Comparison of ENCODE assay signal across 16 cellular contexts in genomic region chr13:99218126-99218525, GRCh38. TPM values are rescaled to one million over a fixed set of nuclear protein-coding genes. Genes with fewer than 3 reads are reported as not detected.
DNase-seq lines count a peak whose midpoint lies in the region; ATAC-seq and TF ChIP-seq lines count a peak whose summit lies in the region.
"Had no signal": no experiment of that assay in that cellular context is flagged by ENCODE, and none has a peak within 500 bp of the region (broad histone marks: within the 10 kb centered on the region; RNA-seq: fewer than 3 reads in every experiment).

No MANE protein-coding gene starts in this region.

- ATAC-seq in naive thymus-derived CD4-positive, alpha-beta T cell = no peak

- no peaks in the 10 kb centered on the region for H3K9me3 ChIP-seq in naive thymus-derived CD4-positive, alpha-beta T cell (ENCODE audit: control insufficient read depth in 2 of 3, low read length in 3 of 3)
- H3K9me3 ChIP-seq: adrenal gland, HAP-1, SK-N-SH had no signal

- CTCF ChIA-PET in naive thymus-derived CD4-positive, alpha-beta T cell (lab: Charles Lee) = interaction anchor here (0.7 to 2.4 kb wide), 6 partner anchors 13 to 189 kb away, joined by 4 to 16 read pairs (median 8); partner anchors contain the start of genes GPR18 and UBAC2

- H3K27ac ChIP-seq in naive thymus-derived CD4-positive, alpha-beta T cell (ENCODE audit: low read depth, low read length) = peak overlapping the region; percentile 85
- H3K27ac ChIP-seq: adrenal gland, C4-2B had no signal

- peaks cover 76% of the 10 kb centered on the region for H3K4me1 Mint-ChIP-seq in CD14-positive monocyte
- H3K4me1 Mint-ChIP-seq in HFFc6 (ENCODE audit: low read depth) = peaks cover 23% of the 10 kb centered on the region
- H3K4me1 Mint-ChIP-seq in brain = peaks cover 34% of the 10 kb centered on the region
- H3K4me1 Mint-ChIP-seq in naive thymus-derived CD4-positive, alpha-beta T cell = peaks cover 55 to 93% (median 82%) of the 10 kb centered on the region in 7 donors

- H3K36me3 ChIP-seq in naive thymus-derived CD4-positive, alpha-beta T cell (ENCODE audit: control insufficient read depth in 2 of 3, insufficient read depth in 3 of 3, low read length in 3 of 3) = no peaks in the 10 kb centered on the region
- H3K36me3 ChIP-seq: adrenal gland, HAP-1 had no signal

- peaks cover 18 to 23% of the 10 kb centered on the region in 2 donors for H3K36me3 Mint-ChIP-seq in CD14-positive monocyte
- peaks cover 8% of the 10 kb centered on the region; the same call in 1 of the 2 replicates for H3K36me3 Mint-ChIP-seq in HFFc6 (ENCODE audit: low read depth)
- H3K36me3 Mint-ChIP-seq in brain = peaks cover 57% of the 10 kb centered on the region
- H3K36me3 Mint-ChIP-seq in naive thymus-derived CD4-positive, alpha-beta T cell = peaks cover 0 to 34% (median 13%) of the 10 kb centered on the region in 5 donors

- DNase-seq in CD14-positive monocyte (ENCODE audit: low spot score) (no peak), HFFc6 (no peak), DMS53 treated with DMSO at 0.1 percent for 48 hours (lab: John Stamatoyannopoulos, UW; ENCODE audit: unreplicated experiment) (no peak), inferior parietal cortex (ENCODE audit: extremely low spot score) (no peak), cortex of kidney (lab: John Stamatoyannopoulos, UW) (no peak)
- DNase-seq in naive thymus-derived CD4-positive, alpha-beta T cell = no peak
- DNase-seq in stimulated activated CD4-positive, alpha-beta T cell treated with anti-CD3 and anti-CD28 coated beads, Interleukin-15, amount 100 ng/mL, for 24 hours = no peak
- DNase-seq: GDM1, NCI-H2171 treated with DMSO at 0.1 percent for 48 hours, SK-N-SH had no signal

- no peaks in the 10 kb centered on the region for H3K9me3 Mint-ChIP-seq in CD14-positive monocyte
- H3K9me3 Mint-ChIP-seq in HFFc6 = no peaks in the 10 kb centered on the region
- peaks cover 2 to 14% (median 7%) of the 10 kb centered on the region in 5 experiments for H3K9me3 Mint-ChIP-seq in brain
- H3K9me3 Mint-ChIP-seq in naive thymus-derived CD4-positive, alpha-beta T cell = peaks cover 0 to 4% (median 0%) of the 10 kb centered on the region in 11 donors

- no peak overlapping the region for H3K4me3 Mint-ChIP-seq in CD14-positive monocyte
- no peak overlapping the region for H3K4me3 Mint-ChIP-seq in HFFc6
- peak overlapping the region in 1 of 5 experiments; percentile 42 for H3K4me3 Mint-ChIP-seq in brain
- H3K4me3 Mint-ChIP-seq in naive thymus-derived CD4-positive, alpha-beta T cell = peak overlapping the region; percentile 69 to 95 (median 88)

- peaks cover 81 to 82% of the 10 kb centered on the region in 2 donors for H3K4me1 ChIP-seq in naive thymus-derived CD4-positive, alpha-beta T cell (ENCODE audit: control insufficient read depth in 2 of 2, insufficient read depth in 2 of 2, low read length in 2 of 2)

- intact Hi-C loops in CD14-positive monocyte (cut with micrococcal nuclease) = no loop called here
- intact Hi-C loops in naive thymus-derived CD4-positive, alpha-beta T cell (cut with micrococcal nuclease) = loop anchor here (1.0 to 10.0 kb wide), 9 partner anchors 41 to 387 kb away; partner anchors contain the start of gene CLYBL (in 1 of the 2)

- POLR2A ChIA-PET in naive thymus-derived CD4-positive, alpha-beta T cell (lab: Charles Lee) = interaction anchor here (0.6 to 7.4 kb wide), 19 partner anchors 10 to 278 kb away, joined by 3 to 273 read pairs (median 6); partner anchors contain the start of genes GPR18 and UBAC2

- peak overlapping the region in 6 of 7 donors; percentile 8 to 83 (median 48) for H3K27ac Mint-ChIP-seq in CD14-positive monocyte
- peak overlapping the region; percentile 40; the same call in 1 of the 2 replicates for H3K27ac Mint-ChIP-seq in HFFc6
- H3K27ac Mint-ChIP-seq in brain = peak overlapping the region in 3 of 5 experiments; percentile 48 to 88 (median 61)
- H3K27ac Mint-ChIP-seq in naive thymus-derived CD4-positive, alpha-beta T cell = peak overlapping the region; percentile 82 to 100 (median 99)

- no peaks in the 10 kb centered on the region for H3K27me3 ChIP-seq in naive thymus-derived CD4-positive, alpha-beta T cell (ENCODE audit: control insufficient read depth in 2 of 2, insufficient read depth in 2 of 2, low read length in 2 of 2)
- H3K27me3 ChIP-seq: adrenal gland had no signal

- H3K4me3 ChIP-seq in naive thymus-derived CD4-positive, alpha-beta T cell (ENCODE audit: low read length) = peak overlapping the region; percentile 55
- H3K4me3 ChIP-seq: adrenal gland, HAP-1 had no signal

- H3K27me3 Mint-ChIP-seq in CD14-positive monocyte (ENCODE audit: low read depth in 3 of 3) = peaks cover 0 to 2% (median 0%) of the 10 kb centered on the region in 3 donors
- H3K27me3 Mint-ChIP-seq in HFFc6 (ENCODE audit: insufficient read depth) = no peaks in the 10 kb centered on the region
- H3K27me3 Mint-ChIP-seq in brain = no peaks in the 10 kb centered on the region
- no peaks in the 10 kb centered on the region for H3K27me3 Mint-ChIP-seq in naive thymus-derived CD4-positive, alpha-beta T cell

- TF ChIP-seq CTCF in CD14-positive monocyte (IDR thresholded peaks at IDR 0.05) (no peak), HFFc6 (IDR thresholded peaks at IDR 0.05) (no peak), brain (conservative IDR thresholded peaks at IDR 0.05) (no peak)

RNA-seq across cellular contexts. Expression of gene UBAC2, which starts 17.5 kb away (rescaled TPM):
- polyA plus RNA-seq in CD14-positive monocyte (100 to 1,000 TPM in 1 of 2 donors, 10 to 100 TPM in 1; 96.7 to 113 TPM), brain (ENCODE audit: insufficient read depth, low read depth, low replicate concordance) (85.7 TPM)
- 10 to 100 TPM; 38.8 to 53.5 (median 46.4) TPM for total RNA-seq in HFFc6 (2021; fragmentation: NEBNext Ultra II Directional; extraction: Animal tissue kit (Norgen Biotek cat#: 25700))
- 100 to 1,000 TPM in 2 of 5 experiments, 10 to 100 TPM in 3; 63.3 to 114 (median 90.2) TPM for total RNA-seq in naive thymus-derived CD4-positive, alpha-beta T cell
- 100 to 1,000 TPM; 142 TPM for polyA plus RNA-seq in naive thymus-derived CD4-positive, alpha-beta T cell

RNA-seq across cellular contexts. Expression of gene GPR18, which starts 40.1 kb away (rescaled TPM):
- polyA plus RNA-seq in CD14-positive monocyte (1 to 10 TPM; 1.7 to 2.2 TPM), brain (ENCODE audit: insufficient read depth, low read depth, low replicate concordance) (not detected)
- not detected for total RNA-seq in HFFc6 (2021; fragmentation: NEBNext Ultra II Directional; extraction: Animal tissue kit (Norgen Biotek cat#: 25700))
- total RNA-seq in naive thymus-derived CD4-positive, alpha-beta T cell = 10 to 100 TPM; 11.5 to 40.4 (median 21.1) TPM
- 10 to 100 TPM; 27.9 to 35.9 TPM for polyA plus RNA-seq in naive thymus-derived CD4-positive, alpha-beta T cell
- total RNA-seq: dermis microvascular lymphatic vessel endothelial cell, pulmonary artery endothelial cell had no signal
- polyA plus RNA-seq: SK-N-SH had no signal

Comparison
In these comparisons a context has a peak if more than half of its experiments do, and no peak if none do; other contexts are left out.
1. H3K27ac Mint-ChIP-seq: peak in every context shown above with its lines; median percentile 99 in naive thymus-derived CD4-positive, alpha-beta T cell; 61 in brain; 48 in CD14-positive monocyte; 40 in HFFc6.
2. H3K4me3 Mint-ChIP-seq: peak in naive thymus-derived CD4-positive, alpha-beta T cell (10 of 10); none in CD14-positive monocyte (0 of 2) and HFFc6 (single experiment).
3. RNA of gene GPR18, which starts 40.1 kb away (polyA plus RNA-seq): 27.9 to 35.9 TPM in naive thymus-derived CD4-positive, alpha-beta T cell; 1.7 to 2.2 TPM in CD14-positive monocyte and not detected in brain (single experiment); every median in the first group is over 4 times any median in the second.
4. intact Hi-C loops: an anchor here in naive thymus-derived CD4-positive, alpha-beta T cell (1.0 to 10.0 kb wide); none called in CD14-positive monocyte.